17 cellular contexts compared by ENCODE assay signal in the genomic region with DNA sequence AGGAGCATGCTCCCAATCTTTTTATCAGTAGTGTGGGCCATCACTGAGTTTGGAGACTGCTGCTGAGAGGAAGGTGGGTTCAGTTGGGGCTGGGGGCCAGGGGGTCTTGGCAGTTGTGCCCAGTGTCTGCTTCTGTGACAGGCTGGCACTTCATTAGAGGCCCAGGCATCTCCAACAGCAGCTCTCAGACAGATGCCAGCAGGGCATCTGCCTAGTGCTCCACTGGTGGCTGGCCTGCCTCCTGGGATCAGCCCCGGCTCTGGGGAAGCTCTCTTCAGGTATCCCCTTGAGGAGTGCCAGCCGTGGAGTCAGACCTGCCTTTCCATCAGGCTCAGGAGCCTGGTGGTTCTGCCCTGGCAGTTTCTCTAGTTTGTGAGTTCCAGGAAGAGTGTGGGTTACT.
"Had no signal": no experiment of that assay in that cellular context is flagged by ENCODE, and none has a peak within 500 bp of the region (broad histone marks: within the 10 kb centered on the region; RNA-seq: fewer than 3 reads in every experiment).

No MANE protein-coding gene starts in this region.

- H3K9me3 ChIP-seq: heart left ventricle, pancreas, psoas muscle, uterus had no signal

- H3K27ac ChIP-seq: heart left ventricle, pancreas, psoas muscle had no signal

- H3K36me3 ChIP-seq: heart left ventricle, pancreas, uterus had no signal

- H3K4me1 ChIP-seq: heart left ventricle, pancreas, psoas muscle, uterus had no signal

- ATAC-seq: esophagus mucosa, heart left ventricle, left colon, left ventricle myocardium superior, pancreas, psoas muscle had no signal

- DNase-seq: effector memory CD4-positive, alpha-beta T cell; heart left ventricle; hippocampal formation; left colon; left ventricle myocardium superior; mesendoderm; naive B cell; occipital lobe; pancreas; psoas muscle; retina; small intestine; stimulated activated CD4-positive, alpha-beta T cell treated with anti-CD3 and anti-CD28 coated beads, Interleukin-12 subunit alpha, Interleukin-12 subunit beta, amount 100 ng/mL, for 4 hours; stimulated activated naive CD4-positive, alpha-beta T cell treated with Interleukin-2 at 50 U/mL for 16 hours; uterus had no signal

- H3K4me3 ChIP-seq: heart left ventricle, lung, pancreas, psoas muscle, uterus had no signal

- H3K27me3 ChIP-seq: heart left ventricle, pancreas, uterus had no signal
